Comparison of ENCODE assay signal across 8 cellular contexts in genomic region chr1:26921126-26921461, GRCh38. TPM values are rescaled to one million over a fixed set of nuclear protein-coding genes. Genes with fewer than 3 reads are reported as not detected.
DNase-seq lines count a peak whose midpoint lies in the region; ATAC-seq, FAIRE-seq and TF ChIP-seq lines count a peak whose summit lies in the region.

No MANE protein-coding gene starts in this region.

- H3K36me3 ChIP-seq in HUES48 (ENCODE audit: control insufficient read depth, insufficient read depth, low read length) (peaks cover 27% of the 10 kb centered on the region), colonic mucosa (no peaks in the 10 kb centered on the region), muscle layer of colon (ENCODE audit: insufficient read depth, low read length) (peaks cover 10% of the 10 kb centered on the region)

- H3K27ac ChIP-seq in HUES48 (ENCODE audit: low read depth, low read length) = peak overlapping the region; percentile 38
- peak overlapping the region; percentile 78 for H3K27ac ChIP-seq in colonic mucosa
- peak overlapping the region; percentile 12 for H3K27ac ChIP-seq in muscle layer of colon (ENCODE audit: low read depth, low read length)

- no peak for TF ChIP-seq POLR2A in GM18505 (IDR thresholded peaks at IDR 0.05; ENCODE audit: borderline replicate concordance, extremely low read depth, insufficient read depth, insufficient read length)
- no peak for TF ChIP-seq POLR2A in H54 (IDR thresholded peaks at IDR 0.05; ENCODE audit: low read depth, low read length)

- ATAC-seq in GM18505 (IDR thresholded peaks at IDR 0.05; ENCODE audit: unreplicated experiment) = no peak
- no peak for ATAC-seq in HG03469 (IDR thresholded peaks at IDR 0.05; ENCODE audit: unreplicated experiment)

- no peak overlapping the region for H3K9ac ChIP-seq in HUES48 (ENCODE audit: low read depth, low read length)
- peak overlapping the region; percentile 47 to 89 for H3K9ac ChIP-seq in colonic mucosa (ENCODE audit: low read depth in 2 of 2, low read length in 2 of 2)
- peak overlapping the region; percentile 53 for H3K9ac ChIP-seq in muscle layer of colon (ENCODE audit: low read length)

- H3K4me1 ChIP-seq in HUES48 (ENCODE audit: control insufficient read depth, insufficient read depth, low read length) (peaks cover 9% of the 10 kb centered on the region; the same call in 1 of the 2 replicates), colonic mucosa (no peaks in the 10 kb centered on the region), muscle layer of colon (ENCODE audit: insufficient read depth, low read length) (peaks cover 17% of the 10 kb centered on the region)

- no peaks in the 10 kb centered on the region for H3K27me3 ChIP-seq in HUES48 (ENCODE audit: control insufficient read depth, insufficient read depth, low read length)
- no peaks in the 10 kb centered on the region for H3K27me3 ChIP-seq in colonic mucosa
- H3K27me3 ChIP-seq in muscle layer of colon (ENCODE audit: control insufficient read depth in 1 of 2, insufficient read depth in 2 of 2, low read length in 2 of 2) = no peaks in the 10 kb centered on the region

- FAIRE-seq in H54 (lab: Jason Lieb, UNC) = no peak

- H3K4me3 ChIP-seq in GM12865 (ENCODE audit: low read depth, low read length) (peak overlapping the region; percentile 57), HUES48 (ENCODE audit: low read depth, low read length) (peak overlapping the region; percentile 91), colonic mucosa (peak overlapping the region; percentile 92), muscle layer of colon (ENCODE audit: low read depth in 1 of 2, low read length in 2 of 2) (peak overlapping the region in 1 of 2 donors; percentile 94)

- DNase-seq in GM12865 (ENCODE audit: low read depth) = no peak
- no peak for DNase-seq in colonic mucosa
- DNase-seq in HuH-7 (ENCODE audit: low spot score) = no peak
- DNase-seq in H54 (ENCODE audit: insufficient read length, low spot score) = no peak

- H3K9me3 ChIP-seq in HUES48 (ENCODE audit: control insufficient read depth, insufficient read depth, low read length) (no peaks in the 10 kb centered on the region), colonic mucosa (no peaks in the 10 kb centered on the region), muscle layer of colon (ENCODE audit: low read length) (no peaks in the 10 kb centered on the region)

- no peak for TF ChIP-seq CTCF in GM12865 (IDR thresholded peaks at IDR 0.05; ENCODE audit: insufficient read depth, low read depth, low read length, missing control alignments)
- TF ChIP-seq CTCF in colonic mucosa (IDR thresholded peaks at IDR 0.05) = no peak

- intact Hi-C loops in colonic mucosa (cut with DNase I) = no loop called here

RNA-seq across cellular contexts. Expression of gene NUDC, which starts 0.4 kb away (rescaled TPM):
- 10 to 100 TPM; 37.9 to 92.5 TPM for total RNA-seq in colonic mucosa

RNA-seq across cellular contexts. Expression of gene NR0B2, which starts 7.3 kb away (rescaled TPM):
- 1 to 10 TPM in 1 of 2 donors, under 1 TPM in 1; 0.64 to 1.8 TPM for total RNA-seq in colonic mucosa

RNA-seq across cellular contexts. Expression of gene GPATCH3, which starts 20.8 kb away (rescaled TPM):
- 10 to 100 TPM; 13.9 to 14.4 TPM for total RNA-seq in colonic mucosa

RNA-seq across cellular contexts. Expression of gene GPN2, which starts 31.0 kb away (rescaled TPM):
- total RNA-seq in colonic mucosa = 10 to 100 TPM; 32.4 to 36.2 TPM

RNA-seq across cellular contexts. Expression of gene KDF1, which starts 39.2 kb away (rescaled TPM):
- total RNA-seq in colonic mucosa = 10 to 100 TPM; 23.2 to 27.3 TPM

Comparison
In these comparisons a context has a peak if more than half of its experiments do, and no peak if none do; other contexts are left out.
1. H3K27ac ChIP-seq: peak in every context shown above with its lines; median percentile 78 in colonic mucosa; 38 in HUES48; 12 in muscle layer of colon.